Comparison of ENCODE assay signal across 1 cellular context in the genomic region with DNA sequence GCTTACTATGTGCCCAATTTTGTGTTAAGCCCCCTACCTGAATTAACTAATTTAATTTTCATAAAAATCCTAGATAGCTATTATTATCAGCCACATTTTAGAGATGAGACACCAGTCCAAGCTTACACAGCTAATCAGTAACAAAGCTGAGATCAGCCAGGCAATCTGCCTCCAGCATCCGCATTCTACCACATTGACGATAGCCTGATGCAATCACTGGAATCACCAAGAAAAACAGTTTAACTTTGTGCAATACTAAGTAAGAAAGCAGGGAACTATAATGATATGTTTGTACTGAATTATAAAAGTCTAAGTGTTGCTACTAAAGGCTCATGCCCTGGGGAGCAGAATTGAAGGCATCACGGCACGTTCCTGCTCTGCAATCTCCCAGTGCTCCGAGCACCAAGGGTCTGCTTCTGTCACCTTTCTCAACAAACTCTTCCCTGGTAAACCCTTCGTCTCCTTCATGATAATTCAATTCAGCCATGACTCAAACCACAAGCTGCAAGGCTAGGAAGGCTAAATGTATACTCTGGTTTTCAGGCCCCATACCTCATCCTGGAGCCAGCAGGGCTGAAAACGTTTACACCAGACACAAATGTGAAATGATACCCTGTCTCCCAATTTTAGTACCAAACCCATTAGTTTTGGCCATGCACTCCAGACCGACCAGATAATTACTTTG.
TF ChIP-seq lines count a peak whose summit lies in the region.

No MANE protein-coding gene starts in this region.

TF ChIP-seq in GM23338, 12 proteins besides CTCF, POLR2A, EP300 and RAD21:
- TF ChIP-seq ZNF462 (CRISPR knock-in tag; IDR thresholded peaks at IDR 0.05) (no peak), ZNF114 (CRISPR knock-in tag; IDR thresholded peaks at IDR 0.05) (no peak), NANOG (IDR thresholded peaks at IDR 0.05; ENCODE audit: borderline replicate concordance) (no peak), ETS1 (IDR thresholded peaks at IDR 0.05) (no peak), CREB1 (CRISPR knock-in tag; IDR thresholded peaks at IDR 0.05; ENCODE audit: low read depth) (no peak), EZH2phosphoT487 (IDR thresholded peaks at IDR 0.05; ENCODE audit: unreplicated experiment) (no peak), EZH2 (IDR thresholded peaks at IDR 0.05; ENCODE audit: low read depth, unreplicated experiment) (no peak), STAT1 (IDR thresholded peaks at IDR 0.05; ENCODE audit: unreplicated experiment) (no peak), JUNB (IDR thresholded peaks at IDR 0.05; ENCODE audit: unreplicated experiment) (no peak)
- TF ChIP-seq, protein P1, sequence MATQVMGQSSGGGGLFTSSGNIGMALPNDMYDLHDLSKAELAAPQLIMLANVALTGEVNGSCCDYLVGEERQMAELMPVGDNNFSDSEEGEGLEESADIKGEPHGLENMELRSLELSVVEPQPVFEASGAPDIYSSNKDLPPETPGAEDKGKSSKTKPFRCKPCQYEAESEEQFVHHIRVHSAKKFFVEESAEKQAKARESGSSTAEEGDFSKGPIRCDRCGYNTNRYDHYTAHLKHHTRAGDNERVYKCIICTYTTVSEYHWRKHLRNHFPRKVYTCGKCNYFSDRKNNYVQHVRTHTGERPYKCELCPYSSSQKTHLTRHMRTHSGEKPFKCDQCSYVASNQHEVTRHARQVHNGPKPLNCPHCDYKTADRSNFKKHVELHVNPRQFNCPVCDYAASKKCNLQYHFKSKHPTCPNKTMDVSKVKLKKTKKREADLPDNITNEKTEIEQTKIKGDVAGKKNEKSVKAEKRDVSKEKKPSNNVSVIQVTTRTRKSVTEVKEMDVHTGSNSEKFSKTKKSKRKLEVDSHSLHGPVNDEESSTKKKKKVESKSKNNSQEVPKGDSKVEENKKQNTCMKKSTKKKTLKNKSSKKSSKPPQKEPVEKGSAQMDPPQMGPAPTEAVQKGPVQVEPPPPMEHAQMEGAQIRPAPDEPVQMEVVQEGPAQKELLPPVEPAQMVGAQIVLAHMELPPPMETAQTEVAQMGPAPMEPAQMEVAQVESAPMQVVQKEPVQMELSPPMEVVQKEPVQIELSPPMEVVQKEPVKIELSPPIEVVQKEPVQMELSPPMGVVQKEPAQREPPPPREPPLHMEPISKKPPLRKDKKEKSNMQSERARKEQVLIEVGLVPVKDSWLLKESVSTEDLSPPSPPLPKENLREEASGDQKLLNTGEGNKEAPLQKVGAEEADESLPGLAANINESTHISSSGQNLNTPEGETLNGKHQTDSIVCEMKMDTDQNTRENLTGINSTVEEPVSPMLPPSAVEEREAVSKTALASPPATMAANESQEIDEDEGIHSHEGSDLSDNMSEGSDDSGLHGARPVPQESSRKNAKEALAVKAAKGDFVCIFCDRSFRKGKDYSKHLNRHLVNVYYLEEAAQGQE (IDR thresholded peaks at IDR 0.05; ENCODE audit: unreplicated experiment) = no peak
